In genomic region chr16:1351215-1351581, GRCh38 we compare ENCODE assay signal across 8 cellular contexts. TPM values are rescaled to one million over a fixed set of nuclear protein-coding genes. Genes with fewer than 3 reads are reported as not detected.
DNase-seq lines count a peak whose midpoint lies in the region; TF ChIP-seq lines count a peak whose summit lies in the region.

No MANE protein-coding gene starts in this region.

- peak overlapping the region; percentile 89 for H3K4me3 Mint-ChIP-seq in HFFc6

- H3K9me3 ChIP-seq in cardiac muscle cell (ENCODE audit: low read depth) = no peaks in the 10 kb centered on the region

- H3K27ac ChIP-seq in cardiac muscle cell (no peak overlapping the region), skin epidermis (peak overlapping the region; percentile 16 to 94 (median 83))

- peaks cover 6% of the 10 kb centered on the region for H3K4me1 ChIP-seq in cardiac muscle cell (ENCODE audit: low read depth)

- no peak for TF ChIP-seq CTCF in HFFc6 (IDR thresholded peaks at IDR 0.05)
- TF ChIP-seq CTCF in WI38 (IDR thresholded peaks at IDR 0.05; ENCODE audit: low read depth, low read length) = no peak
- TF ChIP-seq CTCF in cardiac muscle cell (IDR thresholded peaks at IDR 0.05; ENCODE audit: low read depth, low read length) = no peak

- peaks cover 6% of the 10 kb centered on the region; the same call in 1 of the 2 replicates for H3K36me3 Mint-ChIP-seq in HFFc6 (ENCODE audit: low read depth)

- peak; percentile 30 for DNase-seq in ELF-1 (ENCODE audit: low read depth, low spot score)
- DNase-seq in HFFc6 = no peak
- DNase-seq in cardiac muscle cell (ENCODE audit: low read depth in 1 of 2, low spot score in 1 of 2) = no peak
- no peak for DNase-seq in amniotic stem cell (lab: John Stamatoyannopoulos, UW)
- DNase-seq in NCI-H69 (lab: John Stamatoyannopoulos, UW) = no peak
- no peak for DNase-seq in NCI-H1417 treated with DMSO at 0.1 percent for 48 hours (lab: John Stamatoyannopoulos, UW)

- H3K36me3 ChIP-seq in cardiac muscle cell = peaks cover 19% of the 10 kb centered on the region

- H3K27me3 Mint-ChIP-seq in HFFc6 (ENCODE audit: insufficient read depth) = peaks cover 3% of the 10 kb centered on the region

- H3K4me3 ChIP-seq in WI38 (ENCODE audit: low read depth, low read length) (peak overlapping the region; percentile 93), cardiac muscle cell (peak overlapping the region; percentile 100), skin epidermis (peak overlapping the region; percentile 70 to 99 (median 95))

- H3K27ac Mint-ChIP-seq in HFFc6 = peak overlapping the region; percentile 48; the same call in 1 of the 2 replicates

- peaks cover 28% of the 10 kb centered on the region for H3K4me1 Mint-ChIP-seq in HFFc6 (ENCODE audit: low read depth)

- no peaks in the 10 kb centered on the region for H3K27me3 ChIP-seq in cardiac muscle cell

- no peaks in the 10 kb centered on the region for H3K9me3 Mint-ChIP-seq in HFFc6

RNA-seq across cellular contexts. Expression of gene TSR3, which starts 0.5 kb away (rescaled TPM):
- total RNA-seq in HFFc6 (2021; fragmentation: NEBNext Ultra II Directional; extraction: Animal tissue kit (Norgen Biotek cat#: 25700)) = 10 to 100 TPM; 73.7 to 84.6 (median 78.1) TPM
- total RNA-seq in cardiac muscle cell = 119 and 125 TPM in 2 replicates
- polyA plus RNA-seq in cardiac muscle cell = 157 and 173 TPM in 2 replicates

RNA-seq across cellular contexts. Expression of gene GNPTG, which starts 0.5 kb away (rescaled TPM):
- total RNA-seq in HFFc6 (2021; fragmentation: NEBNext Ultra II Directional; extraction: Animal tissue kit (Norgen Biotek cat#: 25700)) = 10 to 100 TPM; 46.8 to 68.1 (median 52.6) TPM
- total RNA-seq in cardiac muscle cell = 60.3 and 62.7 TPM in 2 replicates
- 42.5 and 57.0 TPM in 2 replicates for polyA plus RNA-seq in cardiac muscle cell

RNA-seq across cellular contexts. Expression of gene BAIAP3, which starts 17.8 kb away (rescaled TPM):
- under 1 TPM; 0.11 to 0.28 (median 0.16) TPM for total RNA-seq in HFFc6 (2021; fragmentation: NEBNext Ultra II Directional; extraction: Animal tissue kit (Norgen Biotek cat#: 25700))
- total RNA-seq in cardiac muscle cell = 7.4 and 8.1 TPM in 2 replicates
- 2.7 and 7.7 TPM in 2 replicates for polyA plus RNA-seq in cardiac muscle cell

RNA-seq across cellular contexts. Expression of gene UBE2I, which starts 41.8 kb away (rescaled TPM):
- total RNA-seq in HFFc6 (2021; fragmentation: NEBNext Ultra II Directional; extraction: Animal tissue kit (Norgen Biotek cat#: 25700)) = 100 to 1,000 TPM; 116 to 147 (median 138) TPM
- 75.4 and 81.4 TPM in 2 replicates for total RNA-seq in cardiac muscle cell
- 156 and 157 TPM in 2 replicates for polyA plus RNA-seq in cardiac muscle cell
